Comparison of ENCODE assay signal across 1 cellular context in the genomic region with DNA sequence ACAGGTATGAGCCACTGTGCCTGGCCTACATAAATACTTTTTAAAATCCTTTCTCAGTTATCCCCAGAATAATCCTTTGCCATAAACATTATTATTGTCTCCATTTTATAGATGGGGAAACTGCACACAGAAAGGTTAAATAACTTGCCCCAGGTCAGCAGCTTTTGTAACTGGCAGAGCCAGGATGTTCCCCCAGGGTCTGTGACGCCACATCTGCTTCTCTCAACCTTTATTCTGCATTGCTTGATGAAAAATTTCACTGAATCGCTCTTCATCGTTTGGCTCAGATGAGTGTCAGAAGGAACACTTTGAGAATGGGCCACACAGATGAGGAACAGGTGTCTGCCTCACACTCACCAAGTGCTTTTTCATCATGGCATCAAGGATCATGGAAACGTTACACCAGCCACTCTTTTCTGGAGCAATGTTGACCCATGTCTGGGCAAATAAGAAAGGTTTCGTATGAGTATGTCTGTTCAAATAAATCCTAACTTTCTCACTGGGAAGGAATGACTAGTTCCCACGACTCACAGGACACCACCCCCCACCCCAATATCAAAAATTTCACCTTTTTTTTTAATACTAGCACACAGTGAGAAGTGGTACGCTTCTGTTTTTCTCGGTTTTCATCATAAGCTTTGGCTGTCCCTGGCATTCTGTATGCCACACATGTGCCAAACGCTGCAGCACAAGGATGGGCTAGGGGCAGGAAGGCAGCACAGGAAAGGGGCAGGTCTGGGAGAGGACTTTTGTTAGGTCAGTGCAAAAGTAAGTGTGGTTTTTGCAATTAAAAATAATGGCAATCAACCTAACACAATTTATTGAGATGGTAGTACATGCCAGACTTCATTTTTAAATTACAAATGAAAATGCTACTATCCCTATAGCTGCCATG.
TF ChIP-seq lines count a peak whose summit lies in the region.

No MANE protein-coding gene starts in this region.

TF ChIP-seq in GM23338, 12 proteins besides CTCF, POLR2A, EP300 and RAD21 (continued from another document):
- TF ChIP-seq, protein P1, sequence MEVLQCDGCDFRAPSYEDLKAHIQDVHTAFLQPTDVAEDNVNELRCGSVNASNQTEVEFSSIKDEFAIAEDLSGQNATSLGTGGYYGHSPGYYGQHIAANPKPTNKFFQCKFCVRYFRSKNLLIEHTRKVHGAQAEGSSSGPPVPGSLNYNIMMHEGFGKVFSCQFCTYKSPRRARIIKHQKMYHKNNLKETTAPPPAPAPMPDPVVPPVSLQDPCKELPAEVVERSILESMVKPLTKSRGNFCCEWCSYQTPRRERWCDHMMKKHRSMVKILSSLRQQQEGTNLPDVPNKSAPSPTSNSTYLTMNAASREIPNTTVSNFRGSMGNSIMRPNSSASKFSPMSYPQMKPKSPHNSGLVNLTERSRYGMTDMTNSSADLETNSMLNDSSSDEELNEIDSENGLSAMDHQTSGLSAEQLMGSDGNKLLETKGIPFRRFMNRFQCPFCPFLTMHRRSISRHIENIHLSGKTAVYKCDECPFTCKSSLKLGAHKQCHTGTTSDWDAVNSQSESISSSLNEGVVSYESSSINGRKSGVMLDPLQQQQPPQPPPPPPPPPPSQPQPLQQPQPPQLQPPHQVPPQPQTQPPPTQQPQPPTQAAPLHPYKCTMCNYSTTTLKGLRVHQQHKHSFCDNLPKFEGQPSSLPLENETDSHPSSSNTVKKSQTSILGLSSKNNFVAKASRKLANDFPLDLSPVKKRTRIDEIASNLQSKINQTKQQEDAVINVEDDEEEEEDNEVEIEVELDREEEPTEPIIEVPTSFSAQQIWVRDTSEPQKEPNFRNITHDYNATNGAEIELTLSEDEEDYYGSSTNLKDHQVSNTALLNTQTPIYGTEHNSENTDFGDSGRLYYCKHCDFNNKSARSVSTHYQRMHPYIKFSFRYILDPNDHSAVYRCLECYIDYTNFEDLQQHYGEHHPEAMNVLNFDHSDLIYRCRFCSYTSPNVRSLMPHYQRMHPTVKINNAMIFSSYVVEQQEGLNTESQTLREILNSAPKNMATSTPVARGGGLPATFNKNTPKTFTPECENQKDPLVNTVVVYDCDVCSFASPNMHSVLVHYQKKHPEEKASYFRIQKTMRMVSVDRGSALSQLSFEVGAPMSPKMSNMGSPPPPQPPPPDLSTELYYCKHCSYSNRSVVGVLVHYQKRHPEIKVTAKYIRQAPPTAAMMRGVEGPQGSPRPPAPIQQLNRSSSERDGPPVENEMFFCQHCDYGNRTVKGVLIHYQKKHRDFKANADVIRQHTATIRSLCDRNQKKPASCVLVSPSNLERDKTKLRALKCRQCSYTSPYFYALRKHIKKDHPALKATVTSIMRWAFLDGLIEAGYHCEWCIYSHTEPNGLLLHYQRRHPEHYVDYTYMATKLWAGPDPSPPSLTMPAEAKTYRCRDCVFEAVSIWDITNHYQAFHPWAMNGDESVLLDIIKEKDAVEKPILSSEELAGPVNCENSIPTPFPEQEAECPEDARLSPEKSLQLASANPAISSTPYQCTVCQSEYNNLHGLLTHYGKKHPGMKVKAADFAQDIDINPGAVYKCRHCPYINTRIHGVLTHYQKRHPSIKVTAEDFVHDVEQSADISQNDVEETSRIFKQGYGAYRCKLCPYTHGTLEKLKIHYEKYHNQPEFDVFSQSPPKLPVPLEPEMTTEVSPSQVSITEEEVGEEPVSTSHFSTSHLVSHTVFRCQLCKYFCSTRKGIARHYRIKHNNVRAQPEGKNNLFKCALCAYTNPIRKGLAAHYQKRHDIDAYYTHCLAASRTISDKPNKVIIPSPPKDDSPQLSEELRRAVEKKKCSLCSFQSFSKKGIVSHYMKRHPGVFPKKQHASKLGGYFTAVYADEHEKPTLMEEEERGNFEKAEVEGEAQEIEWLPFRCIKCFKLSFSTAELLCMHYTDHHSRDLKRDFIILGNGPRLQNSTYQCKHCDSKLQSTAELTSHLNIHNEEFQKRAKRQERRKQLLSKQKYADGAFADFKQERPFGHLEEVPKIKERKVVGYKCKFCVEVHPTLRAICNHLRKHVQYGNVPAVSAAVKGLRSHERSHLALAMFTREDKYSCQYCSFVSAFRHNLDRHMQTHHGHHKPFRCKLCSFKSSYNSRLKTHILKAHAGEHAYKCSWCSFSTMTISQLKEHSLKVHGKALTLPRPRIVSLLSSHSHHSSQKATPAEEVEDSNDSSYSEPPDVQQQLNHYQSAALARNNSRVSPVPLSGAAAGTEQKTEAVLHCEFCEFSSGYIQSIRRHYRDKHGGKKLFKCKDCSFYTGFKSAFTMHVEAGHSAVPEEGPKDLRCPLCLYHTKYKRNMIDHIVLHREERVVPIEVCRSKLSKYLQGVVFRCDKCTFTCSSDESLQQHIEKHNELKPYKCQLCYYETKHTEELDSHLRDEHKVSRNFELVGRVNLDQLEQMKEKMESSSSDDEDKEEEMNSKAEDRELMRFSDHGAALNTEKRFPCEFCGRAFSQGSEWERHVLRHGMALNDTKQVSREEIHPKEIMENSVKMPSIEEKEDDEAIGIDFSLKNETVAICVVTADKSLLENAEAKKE (CRISPR knock-in tag; IDR thresholded peaks at IDR 0.05): no peak
- TF ChIP-seq, protein P2, sequence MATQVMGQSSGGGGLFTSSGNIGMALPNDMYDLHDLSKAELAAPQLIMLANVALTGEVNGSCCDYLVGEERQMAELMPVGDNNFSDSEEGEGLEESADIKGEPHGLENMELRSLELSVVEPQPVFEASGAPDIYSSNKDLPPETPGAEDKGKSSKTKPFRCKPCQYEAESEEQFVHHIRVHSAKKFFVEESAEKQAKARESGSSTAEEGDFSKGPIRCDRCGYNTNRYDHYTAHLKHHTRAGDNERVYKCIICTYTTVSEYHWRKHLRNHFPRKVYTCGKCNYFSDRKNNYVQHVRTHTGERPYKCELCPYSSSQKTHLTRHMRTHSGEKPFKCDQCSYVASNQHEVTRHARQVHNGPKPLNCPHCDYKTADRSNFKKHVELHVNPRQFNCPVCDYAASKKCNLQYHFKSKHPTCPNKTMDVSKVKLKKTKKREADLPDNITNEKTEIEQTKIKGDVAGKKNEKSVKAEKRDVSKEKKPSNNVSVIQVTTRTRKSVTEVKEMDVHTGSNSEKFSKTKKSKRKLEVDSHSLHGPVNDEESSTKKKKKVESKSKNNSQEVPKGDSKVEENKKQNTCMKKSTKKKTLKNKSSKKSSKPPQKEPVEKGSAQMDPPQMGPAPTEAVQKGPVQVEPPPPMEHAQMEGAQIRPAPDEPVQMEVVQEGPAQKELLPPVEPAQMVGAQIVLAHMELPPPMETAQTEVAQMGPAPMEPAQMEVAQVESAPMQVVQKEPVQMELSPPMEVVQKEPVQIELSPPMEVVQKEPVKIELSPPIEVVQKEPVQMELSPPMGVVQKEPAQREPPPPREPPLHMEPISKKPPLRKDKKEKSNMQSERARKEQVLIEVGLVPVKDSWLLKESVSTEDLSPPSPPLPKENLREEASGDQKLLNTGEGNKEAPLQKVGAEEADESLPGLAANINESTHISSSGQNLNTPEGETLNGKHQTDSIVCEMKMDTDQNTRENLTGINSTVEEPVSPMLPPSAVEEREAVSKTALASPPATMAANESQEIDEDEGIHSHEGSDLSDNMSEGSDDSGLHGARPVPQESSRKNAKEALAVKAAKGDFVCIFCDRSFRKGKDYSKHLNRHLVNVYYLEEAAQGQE (IDR thresholded peaks at IDR 0.05; ENCODE audit: unreplicated experiment): no peak
